In genomic region chr5:165135551-165135950, GRCh38 we compare ENCODE assay signal across 19 cellular contexts.
A peak's percentile ranks its signal among the peaks of the same experiment; 100 is the strongest.
DNase-seq lines count a peak whose midpoint lies in the region; TF ChIP-seq lines count a peak whose summit lies in the region.
"Had no signal": no experiment of that assay in that cellular context is flagged by ENCODE, and none has a peak within 500 bp of the region (broad histone marks: within the 10 kb centered on the region; RNA-seq: fewer than 3 reads in every experiment).

No MANE protein-coding gene starts in this region.

- no peak overlapping the region for H3K4me3 Mint-ChIP-seq in mesothelial cell of epicardium
- H3K4me3 Mint-ChIP-seq: CD4-positive, CD25-positive, alpha-beta regulatory T cell; CD8-positive, alpha-beta T cell had no signal

- peak; percentile 32 for DNase-seq in BE2C
- DNase-seq in ELF-1 (ENCODE audit: low read depth, low spot score), result peak; percentile 29
- DNase-seq in SK-N-DZ (ENCODE audit: low spot score), result peak; percentile 98
- no peak for DNase-seq in mesothelial cell of epicardium (ENCODE audit: low spot score in 2 of 2, unreplicated experiment in 2 of 2)
- no peak for DNase-seq in DMS53 treated with DMSO at 0.1 percent for 48 hours (lab: John Stamatoyannopoulos, UW; ENCODE audit: unreplicated experiment)
- DNase-seq in ecto neural progenitor cell (ENCODE audit: low spot score), result no peak
- DNase-seq in DMS 273 (lab: John Stamatoyannopoulos, UW; ENCODE audit: unreplicated experiment), result no peak
- DNase-seq in Karpas-422, result no peak
- DNase-seq: Caco-2; CD4-positive, CD25-positive, alpha-beta regulatory T cell; CD8-positive, alpha-beta T cell; DMS 273 treated with DMSO at 0.1 percent for 48 hours; DMS79 treated with DMSO at 0.1 percent for 48 hours; GM23248; H7; HCEC 1CT had no signal

- H3K36me3 ChIP-seq in BE2C (no peaks in the 10 kb centered on the region), Karpas-422 (ENCODE audit: insufficient read depth, low read length) (no peaks in the 10 kb centered on the region)
- H3K36me3 ChIP-seq: BLaER1 had no signal

- no peaks in the 10 kb centered on the region for H3K9me2 ChIP-seq in Karpas-422 (replicated peaks; ENCODE audit: insufficient read depth, low read length)

- no peaks in the 10 kb centered on the region for H4K20me1 ChIP-seq in Karpas-422 (ENCODE audit: insufficient read depth, low read depth, low read length)
- H4K20me1 ChIP-seq: BLaER1 had no signal

- no peaks in the 10 kb centered on the region for H3K27me3 Mint-ChIP-seq in mesothelial cell of epicardium (ENCODE audit: low read depth)
- H3K27me3 Mint-ChIP-seq: CD4-positive, CD25-positive, alpha-beta regulatory T cell had no signal

- no peaks in the 10 kb centered on the region for H3K36me3 Mint-ChIP-seq in mesothelial cell of epicardium
- H3K36me3 Mint-ChIP-seq: CD4-positive, CD25-positive, alpha-beta regulatory T cell; CD8-positive, alpha-beta T cell had no signal

- peak overlapping the region; percentile 18 for H3K27ac Mint-ChIP-seq in mesothelial cell of epicardium
- H3K27ac Mint-ChIP-seq: CD4-positive, CD25-positive, alpha-beta regulatory T cell; CD8-positive, alpha-beta T cell had no signal

- H3K4me3 ChIP-seq in BE2C (ENCODE audit: low read depth, low read length), result no peak overlapping the region
- no peak overlapping the region for H3K4me3 ChIP-seq in Karpas-422 (ENCODE audit: low read length)
- H3K4me3 ChIP-seq: BLaER1, GM12878, GM23248 had no signal

- H3K9me3 ChIP-seq in BE2C, result no peaks in the 10 kb centered on the region
- peaks cover 27% of the 10 kb centered on the region for H3K9me3 ChIP-seq in Karpas-422 (ENCODE audit: low read length)
- H3K9me3 ChIP-seq: BLaER1, Caco-2 had no signal

- no peak overlapping the region for H3K4me2 ChIP-seq in Karpas-422 (ENCODE audit: low read depth, low read length, poor library complexity, severe bottlenecking)
- H3K4me2 ChIP-seq: BLaER1 had no signal

- no peaks in the 10 kb centered on the region for H3K79me2 ChIP-seq in Karpas-422 (ENCODE audit: low read length)

- TF ChIP-seq CTCF in BE2C (IDR thresholded peaks at IDR 0.05; ENCODE audit: low read depth, low read length), result no peak
- no peak for TF ChIP-seq CTCF in mesothelial cell of epicardium (IDR thresholded peaks at IDR 0.05; ENCODE audit: unreplicated experiment)

- H3K9me3 Mint-ChIP-seq in mesothelial cell of epicardium, result no peaks in the 10 kb centered on the region

- no peak overlapping the region for H2AFZ ChIP-seq in Karpas-422 (ENCODE audit: low read length)
- H2AFZ ChIP-seq: GM23248 had no signal

- H3K9ac ChIP-seq in Karpas-422 (ENCODE audit: low read length), result no peak overlapping the region
- H3K9ac ChIP-seq: BLaER1, GM23248 had no signal

- no peaks in the 10 kb centered on the region for H3K27me3 ChIP-seq in BE2C
- H3K27me3 ChIP-seq in Karpas-422 (ENCODE audit: low read length), result no peaks in the 10 kb centered on the region
- H3K27me3 ChIP-seq: BLaER1 had no signal

- peaks cover 20% of the 10 kb centered on the region for H3K4me1 ChIP-seq in BE2C
- no peaks in the 10 kb centered on the region for H3K4me1 ChIP-seq in Karpas-422 (ENCODE audit: low read length)
- H3K4me1 ChIP-seq: Caco-2 had no signal

- H3K27ac ChIP-seq in Karpas-422 (ENCODE audit: low read length), result no peak overlapping the region
- H3K27ac ChIP-seq: BLaER1, C4-2B, GM23248 had no signal

- H3K4me1 Mint-ChIP-seq in mesothelial cell of epicardium, result peaks cover 27% of the 10 kb centered on the region
- H3K4me1 Mint-ChIP-seq: CD4-positive, CD25-positive, alpha-beta regulatory T cell had no signal

Comparison
In these comparisons a context has a peak if more than half of its experiments do, and no peak if none do; other contexts are left out.
1. DNase-seq: peak in BE2C (single experiment), ELF-1 (single experiment) and SK-N-DZ (single experiment); none in mesothelial cell of epicardium (0 of 2), DMS53 treated with DMSO at 0.1 percent for 48 hours (single experiment), ecto neural progenitor cell (single experiment), DMS 273 (single experiment) and Karpas-422 (single experiment).